Comparison of ENCODE assay signal across 28 cellular contexts in genomic region chr15:72020799-72021198, GRCh38.
"Had no signal": no experiment of that assay in that cellular context is flagged by ENCODE, and none has a peak within 500 bp of the region (broad histone marks: within the 10 kb centered on the region; RNA-seq: fewer than 3 reads in every experiment).

No MANE protein-coding gene starts in this region.

- H3K36me3 ChIP-seq: neutrophil, ovary, right lobe of liver had no signal

- H3K4me1 ChIP-seq: parathyroid adenoma, right lobe of liver, sigmoid colon, stomach, thyroid gland, tibial nerve, upper lobe of left lung, vagina had no signal

- H3K4me3 ChIP-seq: ovary, right lobe of liver, sigmoid colon, stomach, thoracic aorta, thyroid gland, tibial nerve, upper lobe of left lung, vagina had no signal

- H3K9me3 ChIP-seq: neutrophil, ovary, right lobe of liver, sigmoid colon, stomach, thoracic aorta, thyroid gland, upper lobe of left lung, vagina had no signal

- H3K27ac ChIP-seq: neutrophil, ovary, parathyroid adenoma, right lobe of liver, sigmoid colon, stomach, thoracic aorta, thyroid gland, tibial nerve, upper lobe of left lung, vagina had no signal

- H3K27me3 ChIP-seq: neutrophil, ovary, right lobe of liver, sigmoid colon, stomach, thyroid gland, tibial nerve, upper lobe of left lung, vagina had no signal

- DNase-seq: naive B cell; naive thymus-derived CD8-positive, alpha-beta T cell; nephron progenitor cell; nucleus accumbens; ovary; posterior cingulate gyrus; right cardiac atrium; right lobe of liver; sigmoid colon; small intestine; stimulated activated CD4-positive, alpha-beta T cell treated with anti-CD3 and anti-CD28 coated beads, Interleukin-15, amount 100 ng/mL, for 24 hours; stimulated activated CD4-positive, alpha-beta T cell treated with anti-CD3 and anti-CD28 coated beads, Interleukin-2, amount 100 ng/mL, for 24 hours; stimulated activated CD4-positive, alpha-beta T cell treated with anti-CD3 and anti-CD28 coated beads, Interleukin-2, amount 100 ng/mL, for 48 hours; stimulated activated CD4-positive, alpha-beta T cell treated with anti-CD3 and anti-CD28 coated beads, Interleukin-4, amount 100 ng/mL, for 24 hours; stimulated activated naive B cell treated with anti-CD40 and anti-IgM and Interleukin-4, amounts not matched to agents 10 μg/mL and 1 μg/mL and 100 μg/mL, for 72 hours; stimulated activated naive CD4-positive, alpha-beta T cell treated with Interleukin-2 at 50 U/mL for 16 hours; stomach; thyroid gland; trophoblast cell; upper lobe of left lung had no signal

- ATAC-seq: naive thymus-derived CD8-positive, alpha-beta T cell; natural killer cell treated with Interleukin-12 subunit alpha and Interleukin-12 subunit beta and Interleukin-15 and Interleukin-18, amount 100 ng/mL, for 72 hours; right cardiac atrium; right lobe of liver; stimulated activated effector memory CD8-positive, alpha-beta T cell treated with anti-CD3 and anti-CD28 coated beads, Interleukin-12 subunit alpha, Interleukin-12 subunit beta, amount 100 ng/mL, for 72 hours; stimulated activated naive B cell treated with anti-CD40 and anti-IgM and Interleukin-4, amounts not matched to agents 10 μg/mL and 1 μg/mL and 100 μg/mL, for 72 hours had no signal

- FAIRE-seq: small intestine, urothelium cell line had no signal
